ENCODE assay signal across 24 cellular contexts in genomic region chr20:51085761-51086160, GRCh38.
"Had no signal": no experiment of that assay in that cellular context is flagged by ENCODE, and none has a peak within 500 bp of the region (broad histone marks: within the 10 kb centered on the region; RNA-seq: fewer than 3 reads in every experiment).

No MANE protein-coding gene starts in this region.

- H3K36me3 Mint-ChIP-seq: activated CD8-positive, alpha-beta memory T cell treated with anti-CD3 and anti-CD28 coated beads, Interleukin-2, amount 10 ng/mL, durations not matched to agents 7 days and 5 days; activated naive CD4-positive, alpha-beta T cell treated with anti-CD3 and anti-CD28 coated beads, Interleukin-2, amount 50 U/mL, for 72 hours; natural killer cell treated with Interleukin-12 subunit alpha and Interleukin-12 subunit beta and Interleukin-15 and Interleukin-18, amount 100 ng/mL, for 72 hours; stimulated activated naive B cell treated with anti-CD40 and anti-IgM and Interleukin-4, amounts not matched to agents 10 μg/mL and 1 μg/mL and 100 μg/mL, for 72 hours had no signal

- H3K4me3 ChIP-seq: cardiac muscle cell, colonic mucosa, left ventricle myocardium inferior, lung, right atrium auricular region, stomach, tibial artery, upper lobe of right lung had no signal

- H3K27me3 ChIP-seq: cardiac muscle cell had no signal

- H3K9me3 ChIP-seq: colonic mucosa, left ventricle myocardium inferior, right atrium auricular region, stomach, tibial artery, upper lobe of right lung had no signal

- H3K27ac Mint-ChIP-seq: activated CD8-positive, alpha-beta memory T cell treated with anti-CD3 and anti-CD28 coated beads, Interleukin-2, amount 10 ng/mL, durations not matched to agents 7 days and 5 days; activated CD8-positive, alpha-beta T cell treated with anti-CD3 and anti-CD28 coated beads, Interleukin-2, amount 10 ng/mL, durations not matched to agents 7 days and 5 days; activated naive CD4-positive, alpha-beta T cell treated with anti-CD3 and anti-CD28 coated beads, Interleukin-2, amount 50 U/mL, for 72 hours; activated T-cell treated with anti-CD3 and anti-CD28 coated beads, Interleukin-2, amount 50 U/mL, for 72 hours; natural killer cell treated with Interleukin-12 subunit alpha and Interleukin-12 subunit beta and Interleukin-15 and Interleukin-18, amount 100 ng/mL, for 72 hours; stimulated activated naive B cell treated with anti-CD40 and anti-IgM and Interleukin-4, amounts not matched to agents 10 μg/mL and 1 μg/mL and 100 μg/mL, for 72 hours had no signal

- H3K9me3 Mint-ChIP-seq: activated naive CD4-positive, alpha-beta T cell treated with anti-CD3 and anti-CD28 coated beads, Interleukin-2, amount 50 U/mL, for 72 hours; activated T-cell treated with anti-CD3 and anti-CD28 coated beads, Interleukin-2, amount 50 U/mL, for 72 hours; natural killer cell treated with Interleukin-12 subunit alpha and Interleukin-12 subunit beta and Interleukin-15 and Interleukin-18, amount 100 ng/mL, for 72 hours; stimulated activated naive B cell treated with anti-CD40 and anti-IgM and Interleukin-4, amounts not matched to agents 10 μg/mL and 1 μg/mL and 100 μg/mL, for 72 hours had no signal

- H3K4me3 Mint-ChIP-seq: activated CD8-positive, alpha-beta memory T cell treated with anti-CD3 and anti-CD28 coated beads, Interleukin-2, amount 10 ng/mL, durations not matched to agents 7 days and 5 days; activated CD8-positive, alpha-beta T cell treated with anti-CD3 and anti-CD28 coated beads, Interleukin-2, amount 10 ng/mL, durations not matched to agents 7 days and 5 days; activated T-cell treated with anti-CD3 and anti-CD28 coated beads, Interleukin-2, amount 50 U/mL, for 72 hours; natural killer cell treated with Interleukin-12 subunit alpha and Interleukin-12 subunit beta and Interleukin-15 and Interleukin-18, amount 100 ng/mL, for 72 hours; stimulated activated naive B cell treated with anti-CD40 and anti-IgM and Interleukin-4, amounts not matched to agents 10 μg/mL and 1 μg/mL and 100 μg/mL, for 72 hours had no signal

- H3K36me3 ChIP-seq: cardiac muscle cell, colonic mucosa, left ventricle myocardium inferior, right atrium auricular region, stomach, tibial artery, upper lobe of right lung, WERI-Rb-1 had no signal

- DNase-seq: activated CD4-positive, alpha-beta T cell treated with anti-CD3 and anti-CD28 coated beads for 1 hour; activated CD4-positive, alpha-beta T cell treated with anti-CD3 and anti-CD28 coated beads, Interleukin-2, amount 50 U/mL, for 1 hour; activated CD8-positive, alpha-beta memory T cell treated with anti-CD3 and anti-CD28 coated beads, Interleukin-2, amount 10 ng/mL, durations not matched to agents 7 days and 5 days; activated CD8-positive, alpha-beta T cell treated with anti-CD3 and anti-CD28 coated beads, Interleukin-2, amount 10 ng/mL, durations not matched to agents 7 days and 5 days; activated naive CD4-positive, alpha-beta T cell; activated T-cell treated with anti-CD3 and anti-CD28 coated beads, Interleukin-2, amount 50 U/mL, for 72 hours; cerebellar nuclear complex; colonic mucosa; effector CD8-positive, alpha-beta T cell; left ventricle myocardium inferior; mesendoderm; stimulated activated CD4-positive, alpha-beta T cell treated with anti-CD3 and anti-CD28 coated beads, Interleukin-15, amount 100 ng/mL, for 24 hours; stimulated activated CD4-positive, alpha-beta T cell treated with anti-CD3 and anti-CD28 coated beads, Interleukin-2, amount 100 ng/mL, for 24 hours; stimulated activated naive B cell treated with anti-CD40 and anti-IgM and Interleukin-4, amounts not matched to agents 10 μg/mL and 1 μg/mL and 100 μg/mL, for 72 hours; stomach; T1000; tibial artery; upper lobe of right lung; WERI-Rb-1 had no signal

- H3K27ac ChIP-seq: cardiac muscle cell, colonic mucosa, left ventricle myocardium inferior, right atrium auricular region, stomach, tibial artery, upper lobe of right lung, WERI-Rb-1 had no signal

- H3K4me1 ChIP-seq: colonic mucosa, left ventricle myocardium inferior, right atrium auricular region, stomach, tibial artery, upper lobe of right lung had no signal

- H3K4me1 Mint-ChIP-seq: activated CD8-positive, alpha-beta memory T cell treated with anti-CD3 and anti-CD28 coated beads, Interleukin-2, amount 10 ng/mL, durations not matched to agents 7 days and 5 days had no signal

- ATAC-seq: activated CD8-positive, alpha-beta memory T cell treated with anti-CD3 and anti-CD28 coated beads, Interleukin-2, amount 10 ng/mL, durations not matched to agents 7 days and 5 days; activated CD8-positive, alpha-beta T cell treated with anti-CD3 and anti-CD28 coated beads, Interleukin-2, amount 10 ng/mL, durations not matched to agents 7 days and 5 days; activated naive CD4-positive, alpha-beta T cell treated with anti-CD3 and anti-CD28 coated beads, Interleukin-2, amount 50 U/mL, for 72 hours; activated T-cell treated with anti-CD3 and anti-CD28 coated beads, Interleukin-2, amount 50 U/mL, for 72 hours; natural killer cell treated with Interleukin-12 subunit alpha and Interleukin-12 subunit beta and Interleukin-15 and Interleukin-18, amount 100 ng/mL, for 72 hours; stimulated activated naive B cell treated with anti-CD40 and anti-IgM and Interleukin-4, amounts not matched to agents 10 μg/mL and 1 μg/mL and 100 μg/mL, for 72 hours; upper lobe of right lung had no signal
